Comparison of ENCODE assay signal across 20 cellular contexts in genomic region chr10:103934308-103934707, GRCh38. TPM values are rescaled to one million over a fixed set of nuclear protein-coding genes. Genes with fewer than 3 reads are reported as not detected.
DNase-seq lines count a peak whose midpoint lies in the region; ATAC-seq and TF ChIP-seq lines count a peak whose summit lies in the region.
"Had no signal": no experiment of that assay in that cellular context is flagged by ENCODE, and none has a peak within 500 bp of the region (broad histone marks: within the 10 kb centered on the region; RNA-seq: fewer than 3 reads in every experiment).

No MANE protein-coding gene starts in this region.

- TF ChIP-seq CTCF in glutamatergic neuron (IDR thresholded peaks at IDR 0.05; ENCODE audit: partially characterized antibody, unreplicated experiment) (no peak), Caco-2 (IDR thresholded peaks at IDR 0.05; ENCODE audit: insufficient read depth in 1 of 2, low read depth in 1 of 2, low read length in 1 of 2, severe bottlenecking in 1 of 2, unreplicated experiment in 1 of 2) (no peak)

- no TSS peak for BruUV-seq in Caco-2 (replicated peaks; lab: Mats Ljungman, UMichigan)

- intact Hi-C loops in Caco-2 (cut with micrococcal nuclease; ENCODE audit: unreplicated experiment), result no loop called here

- H3K4me3 Mint-ChIP-seq in glutamatergic neuron (ENCODE audit: unreplicated experiment) (no peak overlapping the region), Caco-2 (ENCODE audit: unreplicated experiment) (no peak overlapping the region)
- H3K4me3 Mint-ChIP-seq: CD14-positive monocyte; CD4-positive, alpha-beta T cell; HFFc6 had no signal

- ATAC-seq in activated naive CD4-positive, alpha-beta T cell treated with anti-CD3 and anti-CD28 coated beads, Interleukin-2, amount 50 U/mL, for 72 hours, result no peak
- ATAC-seq: A549 had no signal

- no peaks in the 10 kb centered on the region for H3K36me3 ChIP-seq in Caco-2 (ENCODE audit: control insufficient read depth, insufficient read depth, low read length)
- H3K36me3 ChIP-seq: BE2C; BLaER1 treated with 17β-estradiol and CSF1 and Interleukin-3, amounts not matched to agents 10 nM and 100 nM; HAP-1 had no signal

- peaks cover 19% of the 10 kb centered on the region for H3K9me3 Mint-ChIP-seq in glutamatergic neuron (ENCODE audit: unreplicated experiment)
- no peaks in the 10 kb centered on the region for H3K9me3 Mint-ChIP-seq in activated naive CD4-positive, alpha-beta T cell treated with anti-CD3 and anti-CD28 coated beads, Interleukin-2, amount 50 U/mL, for 72 hours
- H3K9me3 Mint-ChIP-seq in Caco-2 (ENCODE audit: unreplicated experiment), result no peaks in the 10 kb centered on the region
- H3K9me3 Mint-ChIP-seq: CD4-positive, alpha-beta T cell; HFFc6 had no signal

- peaks cover 43% of the 10 kb centered on the region for H3K4me1 ChIP-seq in Caco-2
- H3K4me1 ChIP-seq: A549 had no signal

- peak overlapping the region; percentile 68 for H3K27ac ChIP-seq in substantia nigra (ENCODE audit: low read depth, low read length, poor library complexity, severe bottlenecking)
- H3K27ac ChIP-seq: A549; BLaER1 treated with 17β-estradiol and CSF1 and Interleukin-3, amounts not matched to agents 10 nM and 100 nM had no signal

- H3K4me3 ChIP-seq in Caco-2 (ENCODE audit: low read depth, low read length), result no peak overlapping the region
- H3K4me3 ChIP-seq: A549; BLaER1 treated with 17β-estradiol and CSF1 and Interleukin-3, amounts not matched to agents 10 nM and 100 nM; HAP-1 had no signal

- H3K4me1 Mint-ChIP-seq in glutamatergic neuron (ENCODE audit: low read depth, unreplicated experiment), result peaks cover 41% of the 10 kb centered on the region
- H3K4me1 Mint-ChIP-seq in Caco-2 (ENCODE audit: low read depth, unreplicated experiment), result peaks cover 42% of the 10 kb centered on the region
- H3K4me1 Mint-ChIP-seq: CD14-positive monocyte had no signal

- POLR2A ChIA-PET in Caco-2 (lab: Charles Lee), result no interaction called here

- H3K27me3 ChIP-seq in Caco-2 (replicated peaks; ENCODE audit: control insufficient read depth, insufficient read depth, low read length), result no peaks in the 10 kb centered on the region
- H3K27me3 ChIP-seq: BE2C; BLaER1 treated with 17β-estradiol and CSF1 and Interleukin-3, amounts not matched to agents 10 nM and 100 nM had no signal

- H3K27ac Mint-ChIP-seq in glutamatergic neuron (ENCODE audit: unreplicated experiment) (peak overlapping the region; percentile 98), Caco-2 (ENCODE audit: unreplicated experiment) (no peak overlapping the region)
- no peak overlapping the region for H3K27ac Mint-ChIP-seq in activated naive CD4-positive, alpha-beta T cell treated with anti-CD3 and anti-CD28 coated beads, Interleukin-2, amount 50 U/mL, for 72 hours
- H3K27ac Mint-ChIP-seq: CD4-positive, alpha-beta T cell; HFFc6 had no signal

- H3K27me3 Mint-ChIP-seq in glutamatergic neuron (ENCODE audit: unreplicated experiment), result peaks cover 11% of the 10 kb centered on the region
- no peaks in the 10 kb centered on the region for H3K27me3 Mint-ChIP-seq in Caco-2 (ENCODE audit: insufficient read depth, unreplicated experiment)
- H3K27me3 Mint-ChIP-seq: CD4-positive, alpha-beta T cell had no signal

- CTCF ChIA-PET in Caco-2 (lab: Charles Lee), result no interaction called here

- H3K9me3 ChIP-seq in Caco-2, result no peaks in the 10 kb centered on the region
- H3K9me3 ChIP-seq: A549; BE2C; BLaER1 treated with 17β-estradiol and CSF1 and Interleukin-3, amounts not matched to agents 10 nM and 100 nM; HAP-1 had no signal

- H3K36me3 Mint-ChIP-seq in glutamatergic neuron (ENCODE audit: unreplicated experiment), result no peaks in the 10 kb centered on the region
- H3K36me3 Mint-ChIP-seq in activated naive CD4-positive, alpha-beta T cell treated with anti-CD3 and anti-CD28 coated beads, Interleukin-2, amount 50 U/mL, for 72 hours, result no peaks in the 10 kb centered on the region
- no peaks in the 10 kb centered on the region for H3K36me3 Mint-ChIP-seq in Caco-2 (ENCODE audit: insufficient read depth, unreplicated experiment)
- H3K36me3 Mint-ChIP-seq: CD14-positive monocyte had no signal

- DNase-seq in amniotic epithelial cell (ENCODE audit: low read depth) (peak; percentile 20), glutamatergic neuron (no peak), substantia nigra (lab: John Stamatoyannopoulos, UW) (no peak), hypothalamus (lab: John Stamatoyannopoulos, UW) (no peak), Caco-2 (no peak)
- no peak for DNase-seq in activated naive CD4-positive, alpha-beta T cell treated with anti-CD3 and anti-CD28 coated beads, Interleukin-2, amount 50 U/mL, for 72 hours (ENCODE audit: low spot score in 2 of 2)
- DNase-seq: 8988T; ACHN; AML-193; BE2C; CD4-positive, alpha-beta T cell; COR-L47; DMS153; DND-41; GOT3; HFFc6 had no signal

RNA-seq across cellular contexts. Expression of gene STN1, which starts 16.3 kb away (rescaled TPM):
- total RNA-seq in glutamatergic neuron (ENCODE audit: unreplicated experiment) (57.1 TPM), Caco-2 (2022) (15.9 and 16.1 TPM in 2 replicates)
- 10 to 100 TPM; 38.6 to 54.5 TPM for total RNA-seq in activated naive CD4-positive, alpha-beta T cell treated with anti-CD3 and anti-CD28 coated beads, Interleukin-2, amount 50 U/mL, for 72 hours

RNA-seq across cellular contexts. Expression of gene SLK, which starts 32.6 kb away (rescaled TPM):
- total RNA-seq in glutamatergic neuron (ENCODE audit: unreplicated experiment) (122 TPM), Caco-2 (2022) (35.6 and 39.5 TPM in 2 replicates)
- 10 to 100 TPM; 21.7 to 24.1 TPM for total RNA-seq in activated naive CD4-positive, alpha-beta T cell treated with anti-CD3 and anti-CD28 coated beads, Interleukin-2, amount 50 U/mL, for 72 hours
